Comparison of ENCODE assay signal across 23 cellular contexts in the genomic region with DNA sequence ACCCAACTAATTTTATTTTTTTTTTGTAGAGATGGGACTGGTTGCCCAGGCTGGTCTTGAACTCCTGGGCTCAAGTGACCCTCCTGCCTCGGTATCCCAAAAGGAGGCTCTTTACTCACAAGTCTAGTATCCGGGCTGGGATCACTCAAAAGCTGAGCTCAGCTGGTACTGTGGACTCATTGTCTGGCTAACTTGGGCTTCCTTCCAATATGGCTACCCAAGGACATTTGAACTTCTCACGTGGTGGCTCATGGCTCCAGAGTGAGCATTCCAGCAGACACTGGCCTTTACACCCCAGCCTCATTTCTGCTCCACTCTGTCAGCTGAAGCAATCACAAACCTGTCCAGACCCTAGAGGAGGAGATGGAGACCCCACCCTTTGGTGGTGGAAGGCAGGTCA. TPM values are rescaled to one million over a fixed set of nuclear protein-coding genes. Genes with fewer than 3 reads are reported as not detected.
DNase-seq lines count a peak whose midpoint lies in the region; ATAC-seq, FAIRE-seq and TF ChIP-seq lines count a peak whose summit lies in the region.
"Had no signal": no experiment of that assay in that cellular context is flagged by ENCODE, and none has a peak within 500 bp of the region (broad histone marks: within the 10 kb centered on the region; RNA-seq: fewer than 3 reads in every experiment).

No MANE protein-coding gene starts in this region.

- H4K5ac ChIP-seq in H1 (ENCODE audit: insufficient read length, low read depth, low read length): no peak overlapping the region

- H3K4me3 ChIP-seq in HCT116 (replicated peaks in 1 of 2; ENCODE audit: low read depth in 1 of 2, low read length in 2 of 2) (no peak overlapping the region), H1 (ENCODE audit: extremely low read depth in 1 of 4, insufficient read depth in 2 of 4, low read depth in 3 of 4, low read length in 4 of 4) (no peak overlapping the region), spleen (no peak overlapping the region)
- H3K4me3 ChIP-seq: BLaER1 treated with 17β-estradiol and CSF1 and Interleukin-3, amounts not matched to agents 10 nM and 100 nM; HAP-1 had no signal

- RAD21 ChIA-PET in HCT116 (lab: Charles Lee; ENCODE audit: low non-redundant PET in 1 of 2, low total read pairs in 2 of 2, uncharacterized antibody in 2 of 2, unreplicated experiment in 2 of 2): no interaction called here

- ATAC-seq in HCT116: no peak
- ATAC-seq: CD8-positive, alpha-beta T cell; HepG2 had no signal

- no peak overlapping the region for H3K14ac ChIP-seq in H1 (ENCODE audit: insufficient read length)

- no peaks in the 10 kb centered on the region for H3K9me2 ChIP-seq in HCT116 (ENCODE audit: insufficient read depth)

- no peak overlapping the region for H3K4me2 ChIP-seq in HCT116 (ENCODE audit: low read length)
- H3K4me2 ChIP-seq in H1 (ENCODE audit: insufficient read depth in 1 of 2, low read depth in 2 of 2, low read length in 2 of 2): no peak overlapping the region
- H3K4me2 ChIP-seq: KMS-11 had no signal

- no peak for TF ChIP-seq CTCF in HCT116 (IDR thresholded peaks at IDR 0.05 in 2 of 3, conservative IDR thresholded peaks at IDR 0.05 in 1 of 3; ENCODE audit: borderline replicate concordance in 1 of 3, insufficient read depth in 1 of 3, low read depth in 2 of 3, low read length in 2 of 3)
- no peak for TF ChIP-seq CTCF in H1 (IDR thresholded peaks at IDR 0.05; ENCODE audit: control extremely low read depth in 1 of 3, insufficient read depth in 1 of 3, low read depth in 1 of 3, low read length in 3 of 3)
- no peak for TF ChIP-seq CTCF in spleen (IDR thresholded peaks at IDR 0.05 in 8 of 11, conservative IDR thresholded peaks at IDR 0.05 in 3 of 11)

- no peak overlapping the region for H4K91ac ChIP-seq in H1 (replicated peaks; ENCODE audit: insufficient read length, low read length)

- H3K9me3 ChIP-seq in HCT116 (ENCODE audit: control insufficient read depth in 1 of 2, insufficient read depth in 1 of 2, low read depth in 1 of 2, low read length in 2 of 2) (peaks cover 0 to 5% of the 10 kb centered on the region in 2 experiments; a peak in 1 of 4 replicates), H1 (ENCODE audit: insufficient read depth in 2 of 2, low read depth in 1 of 2, low read length in 1 of 2) (peaks cover 3 to 4% of the 10 kb centered on the region in 2 experiments; a peak in 3 of 4 replicates), spleen (peaks cover 0 to 14% (median 8%) of the 10 kb centered on the region in 8 donors)

- H3K79me1 ChIP-seq in H1 (ENCODE audit: low read depth, low read length): no peaks in the 10 kb centered on the region

- H2AFZ ChIP-seq in HCT116 (ENCODE audit: low read depth, low read length, poor library complexity, severe bottlenecking) (no peak overlapping the region), H1 (ENCODE audit: low read length) (no peak overlapping the region)

- H3K56ac ChIP-seq in H1 (replicated peaks; ENCODE audit: insufficient read length, low read depth, low read length): no peak overlapping the region

- peak overlapping the region; percentile 75; the same call in 1 of the 2 replicates for H2BK15ac ChIP-seq in H1 (ENCODE audit: low read length)

- intact Hi-C loops in HCT116 (cut with micrococcal nuclease) (no loop called here), spleen (cut with DNase I; ENCODE audit: low total_unique reads) (no loop called here)

- 86% methylated on average over 3 of the region's 3 CpGs; no CpG with 5 or more reads in 1 of the 2 experiments for WGBS in H1 (ENCODE audit: extremely low coverage in 1 of 2, insufficient coverage in 1 of 2, insufficient read length in 1 of 2, insufficient replicate concordance in 2 of 2, low coverage in 1 of 2, low lambda C conversion rate in 2 of 2, missing lambda C conversion rate in 1 of 2), 2 experiments
- WGBS in spleen, 5 donors: 85 to 98% (median 89%) methylated on average over 3 of the region's 3 CpGs

- H3K4me1 ChIP-seq in HCT116 (ENCODE audit: control insufficient read depth in 1 of 2, insufficient read depth in 2 of 2, low read length in 2 of 2) (peaks cover 10 to 21% of the 10 kb centered on the region in 2 experiments; a peak in 3 of 4 replicates), H1 (replicated peaks in 1 of 4; ENCODE audit: control insufficient read depth in 3 of 4, insufficient read depth in 4 of 4, low read length in 3 of 4) (peaks cover 3 to 13% (median 12%) of the 10 kb centered on the region in 4 experiments), spleen (peaks cover 0 to 24% (median 6%) of the 10 kb centered on the region in 6 donors)

- 0 out of 2 replicates have a peak overlapping the region, but pooled peaks have one; percentile 78 for H2BK12ac ChIP-seq in H1 (ENCODE audit: low read depth, low read length)

- FAIRE-seq in H1 (lab: Jason Lieb, UNC): no peak
- FAIRE-seq: HepG2 had no signal

- H3K9ac ChIP-seq in HCT116 (ENCODE audit: low read length) (no peak overlapping the region), H1 (replicated peaks in 1 of 4; ENCODE audit: extremely low read depth in 1 of 4, low read depth in 3 of 4, low read length in 3 of 4) (no peak overlapping the region)
- H3K9ac ChIP-seq: BLaER1 treated with 17β-estradiol and CSF1 and Interleukin-3, amounts not matched to agents 10 nM and 100 nM; KMS-11 had no signal

- H3K27me3 ChIP-seq in HCT116 (ENCODE audit: insufficient read depth, low read length): no peaks in the 10 kb centered on the region
- H3K27me3 ChIP-seq in H1 (replicated peaks in 1 of 4; ENCODE audit: control insufficient read depth in 3 of 4, extremely low read depth in 1 of 4, insufficient read depth in 3 of 4, low read length in 3 of 4): no peaks in the 10 kb centered on the region
- H3K27me3 ChIP-seq in spleen (replicated peaks in 1 of 7): no peaks in the 10 kb centered on the region

- H3K36me3 ChIP-seq in HCT116 (ENCODE audit: control insufficient read depth in 1 of 2, insufficient read depth in 2 of 2, low read length in 2 of 2) (no peaks in the 10 kb centered on the region), H1 (ENCODE audit: control insufficient read depth in 2 of 4, insufficient read depth in 4 of 4, low read length in 3 of 4) (no peaks in the 10 kb centered on the region), spleen (no peaks in the 10 kb centered on the region)
- H3K36me3 ChIP-seq: BLaER1 treated with 17β-estradiol and CSF1 and Interleukin-3, amounts not matched to agents 10 nM and 100 nM; HAP-1 had no signal

- H4K20me1 ChIP-seq in HCT116 (ENCODE audit: insufficient read depth): no peaks in the 10 kb centered on the region
- no peaks in the 10 kb centered on the region for H4K20me1 ChIP-seq in H1 (replicated peaks in 1 of 2; ENCODE audit: control insufficient read depth in 1 of 2, insufficient read depth in 2 of 2, low read length in 2 of 2)
- H4K20me1 ChIP-seq: BLaER1 treated with 17β-estradiol and CSF1 and Interleukin-3, amounts not matched to agents 10 nM and 100 nM had no signal

- DNase-seq in NCI-H2227 (lab: John Stamatoyannopoulos, UW; ENCODE audit: unreplicated experiment): peak; percentile 50
- no peak for DNase-seq in NCI-H2227 treated with DMSO at 0.1 percent for 48 hours (lab: John Stamatoyannopoulos, UW)
- DNase-seq in HCT116 (ENCODE audit: low read depth, low spot score): no peak
- DNase-seq in LHCN-M2 (ENCODE audit: low read depth): peak; percentile 7
- DNase-seq in H1 (ENCODE audit: low read depth in 1 of 2, low spot score in 2 of 2): no peak
- no peak for DNase-seq in SKM-1 (lab: John Stamatoyannopoulos, UW; ENCODE audit: unreplicated experiment)
- DNase-seq in iPS-NIHi11 (ENCODE audit: low spot score): no peak
- no peak for DNase-seq in spleen
- DNase-seq: 8988T; CD8-positive, alpha-beta T cell; COR-L47; DMS 273 treated with DMSO at 0.1 percent for 48 hours; DMS79 treated with DMSO at 0.1 percent for 48 hours; GF-D8; HFFc6 had no signal

- CTCF ChIA-PET in HCT116 (lab: Charles Lee): interaction anchor here (2.3 kb wide), 1 partner anchor 15 kb away, joined by 5 read pairs; no protein-coding TSS in a partner anchor
- CTCF ChIA-PET in H1 (lab: Charles Lee; ENCODE audit: partially characterized antibody): interaction anchor here (0.7 to 3.4 kb wide), 14 partner anchors 11 to 246 kb away, joined by 3 to 24 read pairs (median 8); a partner anchor contains a TSS

- no peak overlapping the region for H2BK120ac ChIP-seq in H1 (replicated peaks; ENCODE audit: low read depth, low read length)

- peak overlapping the region; percentile 75; the same call in 1 of the 2 replicates for H2BK20ac ChIP-seq in H1 (ENCODE audit: low read length)

- TF ChIP-seq POLR2A in HCT116 (IDR thresholded peaks at IDR 0.05; ENCODE audit: borderline replicate concordance, extremely low read depth, insufficient read depth, insufficient read length): no peak
- no peak for TF ChIP-seq POLR2A in H1 (IDR thresholded peaks at IDR 0.05; ENCODE audit: control extremely low read depth in 1 of 2, low read depth in 2 of 2, low read length in 2 of 2)
- no peak for TF ChIP-seq POLR2A in spleen (IDR thresholded peaks at IDR 0.05)

- H4K8ac ChIP-seq in H1 (ENCODE audit: extremely low read depth, insufficient read depth, low read length): no peak overlapping the region

- H3K23me2 ChIP-seq in H1 (ENCODE audit: low read depth, low read length): no peaks in the 10 kb centered on the region; the same call in 1 of the 2 replicates

- TF ChIP-seq RAD21 in HCT116 (IDR thresholded peaks at IDR 0.05; ENCODE audit: low read depth) (no peak), H1 (IDR thresholded peaks at IDR 0.05 in 1 of 2, conservative IDR thresholded peaks at IDR 0.05 in 1 of 2; ENCODE audit: low read depth in 2 of 2, low read length in 2 of 2) (no peak)

- POLR2A ChIA-PET in HCT116 (lab: Charles Lee) (no interaction called here), H1 (lab: Charles Lee; ENCODE audit: partially characterized antibody) (interaction anchor here (0.8 to 1.1 kb wide), 3 partner anchors 21 to 133 kb away, joined by 3 to 5 read pairs (median 3); no protein-coding TSS in a partner anchor)

- peak overlapping the region; percentile 75; the same call in 1 of the 2 replicates for H2BK5ac ChIP-seq in H1 (ENCODE audit: low read depth, low read length)

- no peak for TF ChIP-seq EP300 in H1 (IDR thresholded peaks at IDR 0.05; ENCODE audit: borderline replicate concordance in 1 of 2, low read depth in 2 of 2, low read length in 2 of 2)

- no peak overlapping the region for H3K18ac ChIP-seq in H1 (ENCODE audit: extremely low read depth, low read length)

- H2AK5ac ChIP-seq in H1 (ENCODE audit: low read depth, low read length): no peak overlapping the region

- no peak overlapping the region for H3K23ac ChIP-seq in H1 (ENCODE audit: insufficient read length)

- H3K27ac ChIP-seq in HCT116 (ENCODE audit: low read depth, low read length) (no peak overlapping the region), H1 (ENCODE audit: low read depth, low read length) (no peak overlapping the region), spleen (no peak overlapping the region)
- H3K27ac ChIP-seq: BLaER1 treated with 17β-estradiol and CSF1 and Interleukin-3, amounts not matched to agents 10 nM and 100 nM; KMS-11 had no signal

- H3K79me2 ChIP-seq in HCT116 (ENCODE audit: insufficient read depth, low read length): no peaks in the 10 kb centered on the region
- no peaks in the 10 kb centered on the region for H3K79me2 ChIP-seq in H1 (ENCODE audit: control insufficient read depth in 1 of 2, insufficient read depth in 2 of 2, low read length in 2 of 2)

- no peak overlapping the region for H3K4ac ChIP-seq in H1 (replicated peaks; ENCODE audit: insufficient read length, low read depth, low read length)

- BruUV-seq in HCT116 (replicated peaks; lab: Mats Ljungman, UMichigan): no TSS peak

RNA-seq across cellular contexts. Expression of a gene that starts 28.9 kb away (rescaled TPM):
- total RNA-seq in HCT116 (2021; ENCODE audit: unreplicated experiment) (0.32 TPM), LHCN-M2 (2014; rRNA removed) (0.11 TPM in 1 of 2 replicates, not detected in the other), spleen (1 to 10 TPM; 1.0 to 4.3 (median 2.4) TPM)
- polyA plus RNA-seq in HCT116 (2012): 0.10 TPM in 1 of 2 replicates, not detected in the other
- not detected for polyA plus RNA-seq in LHCN-M2 (2012)
- total RNA-seq in H1 (2021; fragmentation: NEBNext Ultra II Directional; extraction: Animal tissue kit (Norgen Biotek cat#: 25700)): 12.3 and 14.7 TPM in 2 replicates
- polyA plus RNA-seq in H1 (2011; rRNA removed) (33.7 and 49.9 TPM in 2 replicates), spleen (1 to 10 TPM in 2 of 3 donors, under 1 TPM in 1; 0.86 to 2.4 (median 1.1) TPM)
- polyA plus RNA-seq in H1 (2011; cell fraction: cytosol; rRNA removed): 32.0 TPM
- polyA plus RNA-seq in H1 (2011; cell fraction: nucleus; rRNA removed): 86.2 TPM
- 8.3 to 24.9 TPM (median 19.7 TPM) in 4 replicates for polyA plus RNA-seq in H1 (2012, experiment 1 of 2)
- polyA plus RNA-seq in H1 (2012, experiment 2 of 2): 19.5 TPM
- polyA plus RNA-seq in H1 (2013, experiment 1 of 2): 14.3 TPM
- polyA plus RNA-seq in H1 (2013, experiment 2 of 2): 13.3 TPM
- polyA minus RNA-seq in H1 (2011; rRNA and poly(A)+ RNA removed): 6.3 and 7.6 TPM in 2 replicates
- polyA minus RNA-seq in H1 (2011; cell fraction: cytosol; rRNA and poly(A)+ RNA removed): 16.4 TPM
- polyA minus RNA-seq in H1 (2011; cell fraction: nucleus; rRNA and poly(A)+ RNA removed): 19.0 TPM
- total RNA-seq: A673; CD8-positive, alpha-beta T cell; H4; HFFc6 had no signal
- polyA plus RNA-seq: AG04450, IgD-negative memory B cell had no signal

RNA-seq across cellular contexts. Expression of a gene that starts 40.2 kb away (rescaled TPM):
- 6.6 TPM for total RNA-seq in HCT116 (2021; ENCODE audit: unreplicated experiment)
- polyA plus RNA-seq in HCT116 (2012): 4.2 and 4.6 TPM in 2 replicates
- total RNA-seq in LHCN-M2 (2014; rRNA removed): 1.4 and 2.3 TPM in 2 replicates
- 3.5 TPM for polyA plus RNA-seq in LHCN-M2 (2012)
- total RNA-seq in H1 (2021; fragmentation: NEBNext Ultra II Directional; extraction: Animal tissue kit (Norgen Biotek cat#: 25700)): 3.3 and 3.5 TPM in 2 replicates
- polyA plus RNA-seq in H1 (2011; rRNA removed): 3.1 and 4.1 TPM in 2 replicates
- polyA plus RNA-seq in H1 (2011; cell fraction: cytosol; rRNA removed): 3.9 TPM
- 8.6 TPM for polyA plus RNA-seq in H1 (2011; cell fraction: nucleus; rRNA removed)
- polyA plus RNA-seq in H1 (2012, experiment 1 of 2): 2.8 to 4.5 TPM (median 3.7 TPM) in 4 replicates
- 2.3 TPM for polyA plus RNA-seq in H1 (2012, experiment 2 of 2)
- polyA plus RNA-seq in H1 (2013, experiment 1 of 2): 1.9 TPM
- polyA plus RNA-seq in H1 (2013, experiment 2 of 2): 1.7 TPM
- 1.5 and 4.7 TPM in 2 replicates for polyA minus RNA-seq in H1 (2011; rRNA and poly(A)+ RNA removed)
- 3.4 TPM for polyA minus RNA-seq in H1 (2011; cell fraction: cytosol; rRNA and poly(A)+ RNA removed)
- polyA minus RNA-seq in H1 (2011; cell fraction: nucleus; rRNA and poly(A)+ RNA removed): 3.0 TPM
- total RNA-seq in spleen: 10 to 100 TPM; 11.3 to 28.1 (median 16.7) TPM
- polyA plus RNA-seq in spleen: 1 to 10 TPM; 3.7 to 7.4 (median 5.9) TPM
- polyA plus RNA-seq: IgD-negative memory B cell had no signal

RNA-seq across cellular contexts. Expression of a gene that starts 45.2 kb away (rescaled TPM):
- 17.4 TPM for total RNA-seq in HCT116 (2021; ENCODE audit: unreplicated experiment)
- polyA plus RNA-seq in HCT116 (2012): 28.6 and 32.2 TPM in 2 replicates
- not detected in 2 replicates for total RNA-seq in LHCN-M2 (2014; rRNA removed)
- not detected for polyA plus RNA-seq in LHCN-M2 (2012)
- total RNA-seq in H1 (2021; fragmentation: NEBNext Ultra II Directional; extraction: Animal tissue kit (Norgen Biotek cat#: 25700)): 0.86 TPM in 1 of 2 replicates, not detected in the other
- 0.09 and 0.33 TPM in 2 replicates for polyA plus RNA-seq in H1 (2011; rRNA removed)
- polyA plus RNA-seq in H1 (2011; cell fraction: cytosol; rRNA removed): 0.22 TPM
- polyA plus RNA-seq in H1 (2011; cell fraction: nucleus; rRNA removed): 0.66 TPM
- 0.41 to 0.76 TPM (median 0.57 TPM) in 3 of 4 replicates, not detected in the other for polyA plus RNA-seq in H1 (2012, experiment 1 of 2)
- polyA plus RNA-seq in H1 (2012, experiment 2 of 2): not detected
- polyA plus RNA-seq in H1 (2013, experiment 1 of 2): 0.10 TPM
- 0.37 TPM for polyA plus RNA-seq in H1 (2013, experiment 2 of 2)
- 1.5 TPM in 1 of 2 replicates, not detected in the other for polyA minus RNA-seq in H1 (2011; rRNA and poly(A)+ RNA removed)
- polyA minus RNA-seq in H1 (2011; cell fraction: cytosol; rRNA and poly(A)+ RNA removed): not detected
- polyA minus RNA-seq in H1 (2011; cell fraction: nucleus; rRNA and poly(A)+ RNA removed): not detected
- not detected for total RNA-seq in spleen
- 1 to 10 TPM in 1 of 3 donors, under 1 TPM in 2; 0.33 to 1.5 (median 0.70) TPM for polyA plus RNA-seq in spleen
- total RNA-seq: A673; CD8-positive, alpha-beta T cell; H4; HepG2; HFFc6 had no signal
- polyA plus RNA-seq: AG04450, IgD-negative memory B cell had no signal

Comparison
In these comparisons a context has a peak if more than half of its experiments do, and no peak if none do; other contexts are left out.
1. DNase-seq: peak in NCI-H2227 (single experiment) and LHCN-M2 (single experiment); none in NCI-H2227 treated with DMSO at 0.1 percent for 48 hours (single experiment), HCT116 (single experiment), H1 (0 of 2), SKM-1 (single experiment), iPS-NIHi11 (single experiment) and spleen (single experiment).